In genomic region chr4:76655566-76656479, GRCh38 we compare ENCODE assay signal across 18 cellular contexts.
DNase-seq lines count a peak whose midpoint lies in the region; ATAC-seq and TF ChIP-seq lines count a peak whose summit lies in the region.
"Had no signal": no experiment of that assay in that cellular context is flagged by ENCODE, and none has a peak within 500 bp of the region (broad histone marks: within the 10 kb centered on the region; RNA-seq: fewer than 3 reads in every experiment).

No MANE protein-coding gene starts in this region.

- BruUV-seq in HCT116 (replicated peaks; lab: Mats Ljungman, UMichigan): no TSS peak

- no peak; the same call in 1 of the 2 replicates for ATAC-seq in HCT116
- no peak for ATAC-seq in naive thymus-derived CD4-positive, alpha-beta T cell
- ATAC-seq: HepG2 had no signal

- H3K9ac ChIP-seq in HCT116 (ENCODE audit: low read length): no peak overlapping the region

- no peaks in the 10 kb centered on the region for H3K36me3 Mint-ChIP-seq in naive thymus-derived CD4-positive, alpha-beta T cell
- no peaks in the 10 kb centered on the region for H3K36me3 Mint-ChIP-seq in activated CD4-positive, alpha-beta memory T cell treated with anti-CD3 and anti-CD28 coated beads for 36 hours
- H3K36me3 Mint-ChIP-seq: CD4-positive, CD25-positive, alpha-beta regulatory T cell had no signal

- no peak for TF ChIP-seq EP300 in stomach (IDR thresholded peaks at IDR 0.05)

- H3K9me3 ChIP-seq in HCT116 (ENCODE audit: control insufficient read depth in 1 of 2, insufficient read depth in 1 of 2, low read depth in 1 of 2, low read length in 2 of 2): no peaks in the 10 kb centered on the region
- no peaks in the 10 kb centered on the region for H3K9me3 ChIP-seq in hepatocyte (ENCODE audit: low read depth)
- no peaks in the 10 kb centered on the region for H3K9me3 ChIP-seq in stomach
- no peaks in the 10 kb centered on the region for H3K9me3 ChIP-seq in naive thymus-derived CD4-positive, alpha-beta T cell (ENCODE audit: control insufficient read depth in 2 of 3, low read length in 3 of 3)

- H2AFZ ChIP-seq in HCT116 (ENCODE audit: low read depth, low read length, poor library complexity, severe bottlenecking): no peak overlapping the region
- H2AFZ ChIP-seq in hepatocyte: no peak overlapping the region

- H3K4me3 ChIP-seq in HCT116 (replicated peaks in 1 of 2; ENCODE audit: low read depth in 1 of 2, low read length in 2 of 2) (no peak overlapping the region), astrocyte of the spinal cord (ENCODE audit: low read depth, low read length) (no peak overlapping the region), hepatocyte (no peak overlapping the region), stomach (no peak overlapping the region)
- H3K4me3 ChIP-seq in naive thymus-derived CD4-positive, alpha-beta T cell (ENCODE audit: low read length): no peak overlapping the region

- H3K27ac Mint-ChIP-seq in naive thymus-derived CD4-positive, alpha-beta T cell: no peak overlapping the region
- no peak overlapping the region for H3K27ac Mint-ChIP-seq in activated CD4-positive, alpha-beta memory T cell treated with anti-CD3 and anti-CD28 coated beads for 36 hours
- H3K27ac Mint-ChIP-seq: CD4-positive, CD25-positive, alpha-beta regulatory T cell had no signal

- CTCF ChIA-PET in HCT116 (lab: Charles Lee): no interaction called here
- CTCF ChIA-PET in naive thymus-derived CD4-positive, alpha-beta T cell (lab: Charles Lee): no interaction called here
- CTCF ChIA-PET in activated CD4-positive, alpha-beta memory T cell treated with anti-CD3 and anti-CD28 coated beads for 36 hours (lab: Charles Lee): no interaction called here

- H3K27me3 Mint-ChIP-seq in naive thymus-derived CD4-positive, alpha-beta T cell: peaks cover 2 to 12% (median 11%) of the 10 kb centered on the region in 5 donors
- peaks cover 10% of the 10 kb centered on the region for H3K27me3 Mint-ChIP-seq in activated CD4-positive, alpha-beta memory T cell treated with anti-CD3 and anti-CD28 coated beads for 36 hours
- H3K27me3 Mint-ChIP-seq: CD4-positive, CD25-positive, alpha-beta regulatory T cell had no signal

- no peaks in the 10 kb centered on the region for H3K27me3 ChIP-seq in HCT116 (ENCODE audit: insufficient read depth, low read length)
- no peaks in the 10 kb centered on the region for H3K27me3 ChIP-seq in hepatocyte
- H3K27me3 ChIP-seq in stomach: no peaks in the 10 kb centered on the region
- H3K27me3 ChIP-seq in naive thymus-derived CD4-positive, alpha-beta T cell (ENCODE audit: control insufficient read depth in 2 of 2, insufficient read depth in 2 of 2, low read length in 2 of 2): no peaks in the 10 kb centered on the region

- RAD21 ChIA-PET in HCT116 (lab: Charles Lee; ENCODE audit: low non-redundant PET in 1 of 2, low total read pairs in 2 of 2, uncharacterized antibody in 2 of 2, unreplicated experiment in 2 of 2): no interaction called here

- peaks cover 0 to 5% (median 1%) of the 10 kb centered on the region in 11 donors for H3K9me3 Mint-ChIP-seq in naive thymus-derived CD4-positive, alpha-beta T cell
- H3K9me3 Mint-ChIP-seq in activated CD4-positive, alpha-beta memory T cell treated with anti-CD3 and anti-CD28 coated beads for 36 hours: peaks cover 2% of the 10 kb centered on the region

- H3K36me3 ChIP-seq in HCT116 (ENCODE audit: control insufficient read depth in 1 of 2, insufficient read depth in 2 of 2, low read length in 2 of 2) (no peaks in the 10 kb centered on the region), hepatocyte (replicated peaks; ENCODE audit: insufficient read depth, low read depth) (no peaks in the 10 kb centered on the region), stomach (no peaks in the 10 kb centered on the region)
- no peaks in the 10 kb centered on the region for H3K36me3 ChIP-seq in naive thymus-derived CD4-positive, alpha-beta T cell (ENCODE audit: control insufficient read depth in 2 of 3, insufficient read depth in 3 of 3, low read length in 3 of 3)

- no peak overlapping the region for H3K4me3 Mint-ChIP-seq in naive thymus-derived CD4-positive, alpha-beta T cell
- H3K4me3 Mint-ChIP-seq in activated CD4-positive, alpha-beta memory T cell treated with anti-CD3 and anti-CD28 coated beads for 36 hours: no peak overlapping the region
- H3K4me3 Mint-ChIP-seq: CD4-positive, CD25-positive, alpha-beta regulatory T cell had no signal

- H4K20me1 ChIP-seq in HCT116 (ENCODE audit: insufficient read depth) (no peaks in the 10 kb centered on the region), hepatocyte (ENCODE audit: insufficient read depth, poor library complexity, severe bottlenecking) (no peaks in the 10 kb centered on the region)

- H3K27ac ChIP-seq in HCT116 (ENCODE audit: low read depth, low read length) (no peak overlapping the region), hepatocyte (peak overlapping the region; percentile 8), stomach (peak overlapping the region in 4 of 5 donors; percentile 20 to 45 (median 42))
- H3K27ac ChIP-seq in naive thymus-derived CD4-positive, alpha-beta T cell (ENCODE audit: low read depth, low read length): no peak overlapping the region

- H3K4me2 ChIP-seq in HCT116 (ENCODE audit: low read length) (peak overlapping the region; percentile 13; the same call in 1 of the 2 replicates), hepatocyte (no peak overlapping the region)

- DNase-seq in HCT116 (ENCODE audit: low read depth, low spot score) (no peak), astrocyte of the spinal cord (ENCODE audit: low read depth, low spot score) (peak; percentile 12), hepatocyte (ENCODE audit: low spot score) (no peak), stomach (no peak)
- DNase-seq in naive thymus-derived CD4-positive, alpha-beta T cell: no peak
- DNase-seq in stimulated activated CD4-positive, alpha-beta T cell treated with anti-CD3 and anti-CD28 coated beads, Interleukin-4, amount 100 ng/mL, for 1 hour: no peak
- no peak for DNase-seq in activated CD4-positive, alpha-beta memory T cell treated with anti-CD3 and anti-CD28 coated beads for 36 hours
- DNase-seq: ACHN; Calu3; CD4-positive, CD25-positive, alpha-beta regulatory T cell; DMS79 treated with DMSO at 0.1 percent for 48 hours; MM.1S; NCI-H1930; NCI-H2171; NCI-H446 treated with DMSO at 0.1 percent for 48 hours; NCI-H774; SHP77 treated with DMSO at 0.1 percent for 48 hours had no signal

- no peaks in the 10 kb centered on the region for H3K4me1 Mint-ChIP-seq in naive thymus-derived CD4-positive, alpha-beta T cell
- peaks cover 4% of the 10 kb centered on the region for H3K4me1 Mint-ChIP-seq in activated CD4-positive, alpha-beta memory T cell treated with anti-CD3 and anti-CD28 coated beads for 36 hours (ENCODE audit: low read depth)
- H3K4me1 Mint-ChIP-seq: CD4-positive, CD25-positive, alpha-beta regulatory T cell had no signal

- H3K4me1 ChIP-seq in HCT116 (ENCODE audit: control insufficient read depth in 1 of 2, insufficient read depth in 2 of 2, low read length in 2 of 2) (peaks cover 29 to 38% of the 10 kb centered on the region in 2 experiments), hepatocyte (ENCODE audit: insufficient read depth) (peaks cover 11% of the 10 kb centered on the region), stomach (peaks cover 9 to 44% (median 23%) of the 10 kb centered on the region in 4 donors)
- H3K4me1 ChIP-seq in naive thymus-derived CD4-positive, alpha-beta T cell (ENCODE audit: control insufficient read depth in 2 of 2, insufficient read depth in 2 of 2, low read length in 2 of 2): no peaks in the 10 kb centered on the region

- H3K9me2 ChIP-seq in HCT116 (ENCODE audit: insufficient read depth): no peaks in the 10 kb centered on the region
- no peaks in the 10 kb centered on the region for H3K9me2 ChIP-seq in hepatocyte (replicated peaks; ENCODE audit: insufficient read depth)

- TF ChIP-seq RAD21 in HCT116 (IDR thresholded peaks at IDR 0.05; ENCODE audit: low read depth): no peak

- 69% methylated on average over 6 of the region's 6 CpGs for WGBS in hepatocyte (ENCODE audit: low lambda C conversion rate, missing lambda C conversion rate)
- WGBS in stomach, 5 donors: 67 to 74% (median 70%) methylated on average over 6 of the region's 6 CpGs

- intact Hi-C loops in HCT116 (cut with micrococcal nuclease): no loop called here
- intact Hi-C loops in stomach (cut with DNase I; ENCODE audit: low total_unique reads): no loop called here
- intact Hi-C loops in naive thymus-derived CD4-positive, alpha-beta T cell (cut with micrococcal nuclease): no loop called here
- intact Hi-C loops in activated CD4-positive, alpha-beta memory T cell treated with anti-CD3 and anti-CD28 coated beads for 36 hours (cut with micrococcal nuclease): no loop called here

- H3K79me2 ChIP-seq in HCT116 (ENCODE audit: insufficient read depth, low read length) (no peaks in the 10 kb centered on the region), hepatocyte (peaks cover 8% of the 10 kb centered on the region)

- no peak for TF ChIP-seq POLR2A in HCT116 (IDR thresholded peaks at IDR 0.05; ENCODE audit: borderline replicate concordance, extremely low read depth, insufficient read depth, insufficient read length)
- TF ChIP-seq POLR2A in stomach (IDR thresholded peaks at IDR 0.05): no peak

- POLR2A ChIA-PET in HCT116 (lab: Charles Lee): no interaction called here
- POLR2A ChIA-PET in naive thymus-derived CD4-positive, alpha-beta T cell (lab: Charles Lee): no interaction called here
- POLR2A ChIA-PET in activated CD4-positive, alpha-beta memory T cell treated with anti-CD3 and anti-CD28 coated beads for 36 hours (lab: Charles Lee): no interaction called here

- in situ Hi-C loops in astrocyte of the spinal cord (cut with HindIII; ENCODE audit: low sequenced_read_pairs): no loop called here

- TF ChIP-seq CTCF in HCT116 (IDR thresholded peaks at IDR 0.05 in 2 of 3, conservative IDR thresholded peaks at IDR 0.05 in 1 of 3; ENCODE audit: borderline replicate concordance in 1 of 3, insufficient read depth in 1 of 3, low read depth in 2 of 3, low read length in 2 of 3): no peak
- no peak for TF ChIP-seq CTCF in astrocyte of the spinal cord (IDR thresholded peaks at IDR 0.05; ENCODE audit: low read depth, low read length)
- TF ChIP-seq CTCF in hepatocyte (IDR thresholded peaks at IDR 0.05; ENCODE audit: poor library complexity): no peak
- TF ChIP-seq CTCF in stomach (IDR thresholded peaks at IDR 0.05): no peak

TF ChIP-seq in HCT116, 20 proteins besides CTCF, POLR2A, EP300 and RAD21 (continues in another document):
- no peak for TF ChIP-seq SIN3A (IDR thresholded peaks at IDR 0.05; ENCODE audit: low read depth)
- TF ChIP-seq ATF3 (IDR thresholded peaks at IDR 0.05): no peak
- TF ChIP-seq FOSL1 (IDR thresholded peaks at IDR 0.05; ENCODE audit: low read depth): no peak
- no peak for TF ChIP-seq YY1 (IDR thresholded peaks at IDR 0.05; ENCODE audit: extremely low read depth, insufficient replicate concordance, low read depth, low read length)
- no peak for TF ChIP-seq EZH2 (IDR thresholded peaks at IDR 0.05)
- TF ChIP-seq CEBPB (IDR thresholded peaks at IDR 0.05; ENCODE audit: low read depth): no peak

Comparison
In these comparisons a context has a peak if more than half of its experiments do, and no peak if none do; other contexts are left out.
1. H3K27ac ChIP-seq: peak in hepatocyte (single experiment) and stomach (4 of 5); none in HCT116 (single experiment) and naive thymus-derived CD4-positive, alpha-beta T cell (single experiment).